19 cellular contexts compared by ENCODE assay signal in genomic region chr22:35368386-35368785, GRCh38. TPM values are rescaled to one million over a fixed set of nuclear protein-coding genes. Genes with fewer than 3 reads are reported as not detected.
DNase-seq lines count a peak whose midpoint lies in the region; ATAC-seq and TF ChIP-seq lines count a peak whose summit lies in the region.
"Had no signal": no experiment of that assay in that cellular context is flagged by ENCODE, and none has a peak within 500 bp of the region (broad histone marks: within the 10 kb centered on the region; RNA-seq: fewer than 3 reads in every experiment).

No MANE protein-coding gene starts in this region.

- H4K20me1 ChIP-seq in GM23338 (replicated peaks; ENCODE audit: insufficient read depth) (no peaks in the 10 kb centered on the region), PC-9 (ENCODE audit: insufficient read depth) (no peaks in the 10 kb centered on the region)

- POLR2A ChIA-PET in PC-9 (lab: Charles Lee; ENCODE audit: unreplicated experiment), result interaction anchor here (0.6 kb wide), 1 partner anchor 218 kb away, joined by 8 read pairs; no protein-coding TSS in a partner anchor

- H2AFZ ChIP-seq in GM23338 (peak overlapping the region; percentile 69), PC-9 (no peak overlapping the region)

- no peaks in the 10 kb centered on the region for H3K27me3 ChIP-seq in GM23338 (ENCODE audit: insufficient read depth)
- H3K27me3 ChIP-seq in PC-9 (ENCODE audit: insufficient read depth, low read depth), result no peaks in the 10 kb centered on the region
- no peaks in the 10 kb centered on the region for H3K27me3 ChIP-seq in upper lobe of right lung
- no peaks in the 10 kb centered on the region for H3K27me3 ChIP-seq in heart right ventricle

- H3K79me2 ChIP-seq in GM23338 (replicated peaks; ENCODE audit: insufficient read depth), result no peaks in the 10 kb centered on the region
- H3K79me2 ChIP-seq in PC-9 (ENCODE audit: low read depth), result no peaks in the 10 kb centered on the region

- H3K9me2 ChIP-seq in GM23338 (ENCODE audit: insufficient read depth) (no peaks in the 10 kb centered on the region), PC-9 (ENCODE audit: insufficient read depth) (no peaks in the 10 kb centered on the region)

- H3K4me3 ChIP-seq in GM23338, result no peak overlapping the region
- H3K4me3 ChIP-seq in PC-9, result no peak overlapping the region
- no peak overlapping the region for H3K4me3 ChIP-seq in upper lobe of right lung
- H3K4me3 ChIP-seq in heart right ventricle, result no peak overlapping the region
- H3K4me3 ChIP-seq: HAP-1 had no signal

- no peaks in the 10 kb centered on the region for H3K36me3 Mint-ChIP-seq in GM23338 (ENCODE audit: low read depth)
- no peaks in the 10 kb centered on the region for H3K36me3 Mint-ChIP-seq in stimulated activated memory B cell treated with anti-CD40 and anti-IgM and Interleukin-4, amounts not matched to agents 10 μg/mL and 1 μg/mL and 100 μg/mL, for 72 hours
- H3K36me3 Mint-ChIP-seq: CD4-positive, CD25-positive, alpha-beta regulatory T cell; IgD-negative memory B cell had no signal

- no peak for ATAC-seq in GM23338
- ATAC-seq in left colon, result peak; percentile 24
- ATAC-seq in stimulated activated memory B cell treated with anti-CD40 and anti-IgM and Interleukin-4, amounts not matched to agents 10 μg/mL and 1 μg/mL and 100 μg/mL, for 72 hours, result no peak
- no peak for ATAC-seq in upper lobe of right lung
- no peak for ATAC-seq in heart right ventricle

- H3K9me3 Mint-ChIP-seq in GM23338, result peaks cover 5% of the 10 kb centered on the region; the same call in 1 of the 3 replicates
- H3K9me3 Mint-ChIP-seq in stimulated activated memory B cell treated with anti-CD40 and anti-IgM and Interleukin-4, amounts not matched to agents 10 μg/mL and 1 μg/mL and 100 μg/mL, for 72 hours, result no peaks in the 10 kb centered on the region
- H3K9me3 Mint-ChIP-seq: CD4-positive, CD25-positive, alpha-beta regulatory T cell; IgD-negative memory B cell had no signal

- H3K4me1 ChIP-seq in GM23338 (ENCODE audit: insufficient read depth), result peaks cover 17% of the 10 kb centered on the region
- peaks cover 57% of the 10 kb centered on the region for H3K4me1 ChIP-seq in PC-9 (replicated peaks; ENCODE audit: insufficient read depth)
- H3K4me1 ChIP-seq in upper lobe of right lung, result peaks cover 8% of the 10 kb centered on the region
- H3K4me1 ChIP-seq in heart right ventricle, result peaks cover 0 to 56% (median 17%) of the 10 kb centered on the region in 9 donors

- peaks cover 16% of the 10 kb centered on the region for H3K4me1 Mint-ChIP-seq in GM23338
- H3K4me1 Mint-ChIP-seq in stimulated activated memory B cell treated with anti-CD40 and anti-IgM and Interleukin-4, amounts not matched to agents 10 μg/mL and 1 μg/mL and 100 μg/mL, for 72 hours, result peaks cover 57% of the 10 kb centered on the region

- no peaks in the 10 kb centered on the region for H3K9me3 ChIP-seq in PC-9 (ENCODE audit: insufficient read depth, low read depth)
- no peaks in the 10 kb centered on the region for H3K9me3 ChIP-seq in upper lobe of right lung
- no peaks in the 10 kb centered on the region for H3K9me3 ChIP-seq in heart right ventricle

- WGBS in heart right ventricle, 2 donors, result 78 to 80% methylated on average over 6 of the region's 6 CpGs

- 0 out of 2 replicates have a peak, but pooled peaks cover 3% of the 10 kb centered on the region for H3F3A ChIP-seq in GM23338 (replicated peaks; ENCODE audit: low read depth)
- H3F3A ChIP-seq in PC-9 (ENCODE audit: insufficient read depth, low read depth), result peaks cover 49% of the 10 kb centered on the region

- TF ChIP-seq CTCF in GM23338 (conservative IDR thresholded peaks at IDR 0.05; ENCODE audit: low read depth in 2 of 2), result no peak
- no peak for TF ChIP-seq CTCF in PC-9 (conservative IDR thresholded peaks at IDR 0.05)
- no peak for TF ChIP-seq CTCF in upper lobe of right lung (IDR thresholded peaks at IDR 0.05)
- TF ChIP-seq CTCF in heart right ventricle (IDR thresholded peaks at IDR 0.05), result no peak

- DNase-seq in GM23338 (ENCODE audit: low spot score) (no peak), PC-9 (peak in 1 of 2 experiments; percentile 60), left colon (peak in 1 of 2 donors; percentile 68), upper lobe of right lung (no peak), heart right ventricle (no peak), NCI-H226 (no peak)
- DNase-seq: CD4-positive, CD25-positive, alpha-beta regulatory T cell; DMS79; NCI-H1105; NCI-H146; NCI-H2029; NCI-H2227 treated with DMSO at 0.1 percent for 48 hours; NCI-H510A treated with DMSO at 0.1 percent for 48 hours; NCI-H748 treated with DMSO at 0.1 percent for 48 hours; Right ventricle myocardium superior had no signal

- H3K36me3 ChIP-seq in GM23338 (ENCODE audit: insufficient read depth) (no peaks in the 10 kb centered on the region), PC-9 (ENCODE audit: low read depth) (no peaks in the 10 kb centered on the region), upper lobe of right lung (no peaks in the 10 kb centered on the region), heart right ventricle (no peaks in the 10 kb centered on the region)
- H3K36me3 ChIP-seq: HAP-1 had no signal

- CTCF ChIA-PET in PC-9 (lab: Charles Lee), result interaction anchor here (1.2 kb wide), 1 partner anchor 11 kb away, joined by 9 read pairs; no protein-coding TSS in a partner anchor

- H3K4me2 ChIP-seq in GM23338 (no peak overlapping the region), PC-9 (0 out of 2 replicates have a peak overlapping the region, but pooled peaks have one; percentile 3)

- peaks cover 13% of the 10 kb centered on the region for H3K27me3 Mint-ChIP-seq in GM23338 (ENCODE audit: insufficient read depth, low read depth, poor library complexity)
- no peaks in the 10 kb centered on the region for H3K27me3 Mint-ChIP-seq in stimulated activated memory B cell treated with anti-CD40 and anti-IgM and Interleukin-4, amounts not matched to agents 10 μg/mL and 1 μg/mL and 100 μg/mL, for 72 hours
- H3K27me3 Mint-ChIP-seq: B cell, IgD-negative memory B cell had no signal

- no peak overlapping the region for H3K4me3 Mint-ChIP-seq in GM23338
- H3K4me3 Mint-ChIP-seq in stimulated activated memory B cell treated with anti-CD40 and anti-IgM and Interleukin-4, amounts not matched to agents 10 μg/mL and 1 μg/mL and 100 μg/mL, for 72 hours, result no peak overlapping the region
- H3K4me3 Mint-ChIP-seq: B cell; CD4-positive, CD25-positive, alpha-beta regulatory T cell had no signal

- no peak overlapping the region for H3K27ac Mint-ChIP-seq in GM23338
- peak overlapping the region; percentile 65 for H3K27ac Mint-ChIP-seq in stimulated activated memory B cell treated with anti-CD40 and anti-IgM and Interleukin-4, amounts not matched to agents 10 μg/mL and 1 μg/mL and 100 μg/mL, for 72 hours

- intact Hi-C loops in PC-9 (cut with micrococcal nuclease; ENCODE audit: unreplicated experiment), result no loop called here
- intact Hi-C loops in left colon (cut with DNase I, micrococcal nuclease), result no loop called here
- intact Hi-C loops in upper lobe of right lung (cut with DNase I), result no loop called here
- intact Hi-C loops in heart right ventricle (cut with DNase I), result no loop called here

- no peak overlapping the region for H3K27ac ChIP-seq in GM23338 (ENCODE audit: low read depth)
- H3K27ac ChIP-seq in PC-9, result no peak overlapping the region
- no peak overlapping the region for H3K27ac ChIP-seq in upper lobe of right lung
- H3K27ac ChIP-seq in heart right ventricle, result no peak overlapping the region

- no TSS peak for BruUV-seq in PC-9 (replicated peaks; lab: Mats Ljungman, UMichigan)

TF ChIP-seq in GM23338, 12 proteins besides CTCF, POLR2A, EP300 and RAD21 (continues in another document):
- TF ChIP-seq CREB1 (CRISPR knock-in tag; IDR thresholded peaks at IDR 0.05; ENCODE audit: low read depth) (no peak), ETS1 (IDR thresholded peaks at IDR 0.05) (no peak), EZH2 (IDR thresholded peaks at IDR 0.05; ENCODE audit: low read depth, unreplicated experiment) (no peak)

RNA-seq across cellular contexts. Expression of gene HMOX1, which starts 12.5 kb away (rescaled TPM):
- total RNA-seq in GM23338 (2014; rRNA removed; shearing (Covaris generic)), result 19.3 and 22.6 TPM in 2 replicates
- polyA plus RNA-seq in GM23338 (2016; fragmentation: Nextera tagmentation; extraction: Ambion mirVana) (10.9 and 12.1 TPM in 2 replicates), heart right ventricle (1 to 10 TPM; 3.5 to 4.9 TPM)
- total RNA-seq in PC-9 (2021) (18.4 and 23.7 TPM in 2 replicates), left colon (10 to 100 TPM; 29.5 to 52.3 TPM), upper lobe of right lung (54.0 TPM), heart right ventricle (10 to 100 TPM in 1 of 10 donors, 1 to 10 TPM in 9; 1.6 to 68.0 (median 4.3) TPM)
- total RNA-seq: CD4-positive, CD25-positive, alpha-beta regulatory T cell had no signal

RNA-seq across cellular contexts. Expression of gene MCM5, which starts 31.6 kb away (rescaled TPM):
- total RNA-seq in GM23338 (2014; rRNA removed; shearing (Covaris generic)), result 287 and 325 TPM in 2 replicates
- polyA plus RNA-seq in GM23338 (2016; fragmentation: Nextera tagmentation; extraction: Ambion mirVana) (282 and 288 TPM in 2 replicates), heart right ventricle (10 to 100 TPM in 1 of 2 donors, 1 to 10 TPM in 1; 5.7 to 15.1 TPM)
- total RNA-seq in PC-9 (2021) (71.7 and 115 TPM in 2 replicates), left colon (10 to 100 TPM; 17.2 to 32.0 TPM), upper lobe of right lung (22.1 TPM), heart right ventricle (10 to 100 TPM in 7 of 10 donors, 1 to 10 TPM in 3; 7.0 to 21.4 (median 11.2) TPM)
